9 cellular contexts compared by ENCODE assay signal in the genomic region with DNA sequence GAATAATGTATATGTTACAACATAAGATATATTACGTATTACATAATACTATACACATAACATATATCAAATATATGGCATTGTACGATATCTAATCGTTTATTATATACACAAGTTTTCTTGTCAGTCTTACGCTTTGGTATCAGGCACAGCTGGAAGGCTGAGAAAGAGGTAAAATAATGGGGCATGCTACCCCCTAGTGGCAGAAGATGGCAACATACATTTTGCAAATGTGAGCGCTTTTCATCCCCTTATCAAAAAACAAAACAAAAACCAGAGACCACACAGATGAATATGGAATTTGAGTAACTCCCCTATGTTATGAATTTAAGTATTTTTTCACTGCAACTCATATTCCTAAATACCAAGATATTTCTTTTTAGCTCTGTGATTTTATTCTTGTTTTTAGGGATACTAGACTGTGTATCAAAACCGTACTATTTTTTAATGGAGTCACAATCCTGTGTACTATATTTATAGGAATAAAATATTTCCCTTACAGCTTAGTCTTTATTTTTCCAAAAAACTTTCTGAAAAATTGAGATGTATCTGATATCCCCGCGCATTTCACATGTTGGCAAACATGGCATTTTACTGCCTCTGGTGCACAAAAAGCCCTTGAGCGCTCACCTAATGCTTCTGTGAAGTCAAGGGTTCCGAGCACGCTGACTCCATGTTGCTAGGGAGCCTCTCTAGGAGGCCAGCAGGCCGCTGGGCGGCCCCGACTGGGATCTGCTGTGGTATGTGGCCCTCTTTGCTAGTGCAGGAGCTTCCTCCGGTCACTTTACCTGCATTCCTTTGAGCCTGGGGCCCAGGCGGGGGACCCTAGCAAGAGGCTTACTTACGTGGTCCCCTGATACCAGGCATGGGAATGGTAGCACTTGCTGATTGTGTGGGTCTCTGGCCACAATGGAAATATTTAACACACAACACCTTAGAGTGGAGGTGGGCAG.
DNase-seq lines count a peak whose midpoint lies in the region; ATAC-seq, FAIRE-seq and TF ChIP-seq lines count a peak whose summit lies in the region.
"Had no signal": no experiment of that assay in that cellular context is flagged by ENCODE, and none has a peak within 500 bp of the region (broad histone marks: within the 10 kb centered on the region; RNA-seq: fewer than 3 reads in every experiment).

No MANE protein-coding gene starts in this region.

- H3K9me3 Mint-ChIP-seq in Calu3 (ENCODE audit: low read depth, unreplicated experiment) (no peaks in the 10 kb centered on the region), chondrocyte (ENCODE audit: low read depth) (no peaks in the 10 kb centered on the region)
- H3K9me3 Mint-ChIP-seq in stimulated activated naive CD8-positive, alpha-beta T cell treated with anti-CD3 and anti-CD28 coated beads, Interleukin-15, amount 100 ng/mL, for 72 hours = peaks cover 0 to 4% of the 10 kb centered on the region in 2 donors
- H3K9me3 Mint-ChIP-seq: stimulated activated naive CD8-positive, alpha-beta T cell treated with anti-CD3 and anti-CD28 coated beads, Interleukin-15, Interleukin-2, amounts not matched to agents 100 ng/mL and 50 ng/mL, for 24 hours had no signal

- H3K4me1 Mint-ChIP-seq in Calu3 (ENCODE audit: low read depth, unreplicated experiment) (peaks cover 36% of the 10 kb centered on the region), chondrocyte (ENCODE audit: low read depth) (peaks cover 64% of the 10 kb centered on the region)
- H3K4me1 Mint-ChIP-seq in stimulated activated naive CD8-positive, alpha-beta T cell treated with anti-CD3 and anti-CD28 coated beads, Interleukin-15, amount 100 ng/mL, for 72 hours = peaks cover 13% of the 10 kb centered on the region

- ATAC-seq in left lobe of liver (peak; percentile 70), GM19324 (IDR thresholded peaks at IDR 0.05; ENCODE audit: low FRiP score, unreplicated experiment) (no peak)
- ATAC-seq in stimulated activated naive CD8-positive, alpha-beta T cell treated with anti-CD3 and anti-CD28 coated beads, Interleukin-15, amount 100 ng/mL, for 72 hours = peak; percentile 44

- H3K27me3 Mint-ChIP-seq in Calu3 (ENCODE audit: unreplicated experiment) = no peaks in the 10 kb centered on the region
- no peaks in the 10 kb centered on the region for H3K27me3 Mint-ChIP-seq in chondrocyte (ENCODE audit: low read depth)
- peaks cover 45% of the 10 kb centered on the region for H3K27me3 Mint-ChIP-seq in stimulated activated naive CD8-positive, alpha-beta T cell treated with anti-CD3 and anti-CD28 coated beads, Interleukin-15, amount 100 ng/mL, for 72 hours

- BruUV-seq in Calu3 (replicated peaks; lab: Mats Ljungman, UMichigan) = no TSS peak

- peaks cover 29% of the 10 kb centered on the region for H3K36me3 Mint-ChIP-seq in Calu3 (ENCODE audit: insufficient read depth, unreplicated experiment)
- H3K36me3 Mint-ChIP-seq in chondrocyte (ENCODE audit: low read depth) = peaks cover 1% of the 10 kb centered on the region

- intact Hi-C loops in Calu3 (cut with micrococcal nuclease; ENCODE audit: unreplicated experiment) = loop anchor here (1.0 kb wide), 2 partner anchors 48 to 149 kb away; no protein-coding TSS in a partner anchor

- TF ChIP-seq CTCF in Calu3 (IDR thresholded peaks at IDR 0.05; ENCODE audit: unreplicated experiment) (peak; percentile 68), chondrocyte (IDR thresholded peaks at IDR 0.05) (peak; percentile 96)

- CTCF ChIA-PET in Calu3 (lab: Charles Lee) = interaction anchor here (0.6 to 2.2 kb wide), 12 partner anchors 10 to 237 kb away, joined by 3 to 17 read pairs (median 6); partner anchors contain the start of genes CHPF and TMEM198

- H3K27ac Mint-ChIP-seq in Calu3 (ENCODE audit: unreplicated experiment) = peak overlapping the region; percentile 100
- peak overlapping the region; percentile 71 for H3K27ac Mint-ChIP-seq in chondrocyte (ENCODE audit: unreplicated experiment)
- no peak overlapping the region for H3K27ac Mint-ChIP-seq in stimulated activated naive CD8-positive, alpha-beta T cell treated with anti-CD3 and anti-CD28 coated beads, Interleukin-15, amount 100 ng/mL, for 72 hours
- H3K27ac Mint-ChIP-seq: stimulated activated naive CD8-positive, alpha-beta T cell treated with anti-CD3 and anti-CD28 coated beads, Interleukin-15, Interleukin-2, amounts not matched to agents 100 ng/mL and 50 ng/mL, for 24 hours had no signal

- H3K9ac ChIP-seq in SK-N-MC (ENCODE audit: insufficient read length) = no peak overlapping the region

- no peaks in the 10 kb centered on the region for H3K9me3 ChIP-seq in SK-N-MC (ENCODE audit: low read depth, low read length)

- FAIRE-seq in GM19239 (lab: Jason Lieb, UNC) = peak; percentile 84

- no peak overlapping the region for H3K4me3 ChIP-seq in SK-N-MC

- no peaks in the 10 kb centered on the region for H3K36me3 ChIP-seq in SK-N-MC (ENCODE audit: insufficient read depth, low read length)

- no peak overlapping the region for H3K27ac ChIP-seq in SK-N-MC

- DNase-seq in Calu3 (peak; percentile 75), GM19239 (ENCODE audit: insufficient read length, low spot score) (peak; percentile 28), Kasumi-1 (lab: John Stamatoyannopoulos, UW) (peak; percentile 37 to 44), SK-N-MC (ENCODE audit: low read depth, low spot score) (peak; percentile 26), chondrocyte (ENCODE audit: low spot score) (no peak), left lobe of liver (ENCODE audit: low spot score) (no peak)
- DNase-seq in stimulated activated naive CD8-positive, alpha-beta T cell treated with anti-CD3 and anti-CD28 coated beads, Interleukin-15, amount 100 ng/mL, for 72 hours = peak; percentile 43 to 46

- no peak overlapping the region for H3K4me3 Mint-ChIP-seq in Calu3 (ENCODE audit: low read depth, unreplicated experiment)
- no peak overlapping the region for H3K4me3 Mint-ChIP-seq in chondrocyte (ENCODE audit: unreplicated experiment)
- no peak overlapping the region for H3K4me3 Mint-ChIP-seq in stimulated activated naive CD8-positive, alpha-beta T cell treated with anti-CD3 and anti-CD28 coated beads, Interleukin-15, amount 100 ng/mL, for 72 hours
- H3K4me3 Mint-ChIP-seq: stimulated activated naive CD8-positive, alpha-beta T cell treated with anti-CD3 and anti-CD28 coated beads, Interleukin-15, Interleukin-2, amounts not matched to agents 100 ng/mL and 50 ng/mL, for 24 hours had no signal

Comparison
In these comparisons a context has a peak if more than half of its experiments do, and no peak if none do; other contexts are left out.
1. DNase-seq: peak in Calu3 (single experiment), GM19239 (single experiment), Kasumi-1 (2 of 2), SK-N-MC (single experiment) and stimulated activated naive CD8-positive, alpha-beta T cell treated with anti-CD3 and anti-CD28 coated beads, Interleukin-15, amount 100 ng/mL, for 72 hours (2 of 2); none in chondrocyte (single experiment) and left lobe of liver (single experiment).
2. H3K27ac Mint-ChIP-seq: peak in Calu3 (single experiment) and chondrocyte (single experiment); none in stimulated activated naive CD8-positive, alpha-beta T cell treated with anti-CD3 and anti-CD28 coated beads, Interleukin-15, amount 100 ng/mL, for 72 hours (0 of 2).